Comparison of ENCODE assay signal across 13 cellular contexts in the genomic region with DNA sequence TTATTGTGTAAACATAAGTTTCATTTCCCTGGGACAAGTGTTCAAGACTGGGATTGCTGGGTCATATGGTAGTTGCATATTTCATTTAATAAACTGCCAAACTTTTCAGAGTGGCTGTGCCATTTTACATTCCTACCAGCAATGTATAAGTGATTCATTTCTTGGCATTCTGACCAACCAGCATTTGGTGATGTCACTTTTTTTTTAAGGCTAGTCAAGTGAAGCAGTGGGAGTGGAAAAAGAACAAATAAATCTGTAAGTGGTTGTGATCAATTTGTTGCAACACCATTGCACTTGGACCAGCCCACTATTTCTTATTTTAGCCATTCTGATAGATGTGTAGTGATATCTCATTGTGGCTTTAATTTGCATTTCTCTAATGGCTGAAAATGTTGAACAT.
A peak's percentile ranks its signal among the peaks of the same experiment; 100 is the strongest.
DNase-seq lines count a peak whose midpoint lies in the region; TF ChIP-seq lines count a peak whose summit lies in the region.
"Had no signal": no experiment of that assay in that cellular context is flagged by ENCODE, and none has a peak within 500 bp of the region (broad histone marks: within the 10 kb centered on the region; RNA-seq: fewer than 3 reads in every experiment).

No MANE protein-coding gene starts in this region.

- DNase-seq in AG08396 (ENCODE audit: low spot score) (peak; percentile 16), LNCaP clone FGC (ENCODE audit: low read depth) (peak; percentile 63), adipocyte (ENCODE audit: low read depth) (peak; percentile 87), foreskin melanocyte (peak; percentile 48), NCI-H146 (lab: John Stamatoyannopoulos, UW) (no peak)
- DNase-seq in activated effector memory CD4-positive, alpha-beta T cell treated with anti-CD3 and anti-CD28 coated beads, Interleukin-2, amount 50 U/mL, for 16 hours = no peak
- DNase-seq in activated CD4-positive, alpha-beta T cell treated with anti-CD3 and anti-CD28 coated beads for 48 hours = no peak
- no peak for DNase-seq in activated CD4-positive, CD25-positive, alpha-beta regulatory T cell (lab: John Stamatoyannopoulos, UW)
- DNase-seq: activated T-cell treated with anti-CD3 and anti-CD28 coated beads, Interleukin-2, amount 50 U/mL, for 48 hours; NCI-H345; stimulated activated CD4-positive, alpha-beta T cell treated with anti-CD3 and anti-CD28 coated beads, Interleukin-4, amount 100 ng/mL, for 1 hour; tibial artery had no signal

- TF ChIP-seq CTCF in LNCaP clone FGC (IDR thresholded peaks at IDR 0.05; ENCODE audit: control insufficient read depth, extremely low read depth, insufficient read depth) = no peak

- no peaks in the 10 kb centered on the region for H3K9me3 ChIP-seq in adipocyte (ENCODE audit: control insufficient read depth, low read length)
- H3K9me3 ChIP-seq: tibial artery had no signal

- H3K4me3 ChIP-seq in LNCaP clone FGC (ENCODE audit: low read depth, low read length) = no peak overlapping the region
- H3K4me3 ChIP-seq in adipocyte (ENCODE audit: low read length) = no peak overlapping the region
- H3K4me3 ChIP-seq: GM23338, tibial artery had no signal

- H3K36me3 ChIP-seq in adipocyte (ENCODE audit: control insufficient read depth, insufficient read depth, low read length, severe bottlenecking) = peaks cover 20% of the 10 kb centered on the region

- no peaks in the 10 kb centered on the region for H3K27me3 ChIP-seq in adipocyte (replicated peaks; ENCODE audit: control insufficient read depth, insufficient read depth, low read length)
- H3K27me3 ChIP-seq: tibial artery had no signal

- H3K9ac ChIP-seq in adipocyte (ENCODE audit: low read length) = no peak overlapping the region

- peaks cover 29% of the 10 kb centered on the region for H3K4me1 ChIP-seq in adipocyte (ENCODE audit: control insufficient read depth, insufficient read depth, low read length)

Comparison
In these comparisons a context has a peak if more than half of its experiments do, and no peak if none do; other contexts are left out.
1. DNase-seq: peak in AG08396 (single experiment), LNCaP clone FGC (single experiment), adipocyte (single experiment) and foreskin melanocyte (single experiment); none in NCI-H146 (single experiment), activated effector memory CD4-positive, alpha-beta T cell treated with anti-CD3 and anti-CD28 coated beads, Interleukin-2, amount 50 U/mL, for 16 hours (single experiment), activated CD4-positive, alpha-beta T cell treated with anti-CD3 and anti-CD28 coated beads for 48 hours (single experiment) and activated CD4-positive, CD25-positive, alpha-beta regulatory T cell (0 of 4).